8 cellular contexts compared by ENCODE assay signal in genomic region chr11:111937461-111937769, GRCh38. TPM values are rescaled to one million over a fixed set of nuclear protein-coding genes. Genes with fewer than 3 reads are reported as not detected.
DNase-seq lines count a peak whose midpoint lies in the region; ATAC-seq, FAIRE-seq and TF ChIP-seq lines count a peak whose summit lies in the region.

No MANE protein-coding gene starts in this region.

- ATAC-seq in A549 (peak; percentile 69 to 73; a peak in 5 of 6 replicates), HG03457 (IDR thresholded peaks at IDR 0.05; ENCODE audit: unreplicated experiment) (no peak)

- H3K9me3 ChIP-seq in A549 (no peaks in the 10 kb centered on the region), muscle layer of colon (ENCODE audit: low read length) (no peaks in the 10 kb centered on the region)

- peak overlapping the region; percentile 18 for H3K9ac ChIP-seq in muscle layer of colon (ENCODE audit: low read length)

- peak overlapping the region; percentile 97 for H3K4me2 ChIP-seq in A549

- H3K27ac ChIP-seq in A549 (peak overlapping the region; percentile 89 to 95), muscle layer of colon (ENCODE audit: low read depth, low read length) (peak overlapping the region; percentile 79)

- no peak for TF ChIP-seq RAD21 in A549 (conservative IDR thresholded peaks at IDR 0.05 in 1 of 2, IDR thresholded peaks at IDR 0.05 in 1 of 2)

- peak overlapping the region; percentile 74 to 96 (median 88) for H3K4me3 Mint-ChIP-seq in IgD-negative memory B cell

- WGBS in A549 (ENCODE audit: missing lambda C conversion rate): 15% methylated on average over 9 of the region's 9 CpGs

- TF ChIP-seq CTCF in A549 (IDR thresholded peaks at IDR 0.05) (no peak), choroid plexus epithelial cell (conservative IDR thresholded peaks at IDR 0.05; ENCODE audit: low read depth, low read length) (no peak)

- DNase-seq in A549 (ENCODE audit: low read depth in 1 of 2, low spot score in 1 of 2): no peak
- no peak for DNase-seq in choroid plexus epithelial cell (ENCODE audit: low read depth)
- no peak for DNase-seq in NCI-H1417 (lab: John Stamatoyannopoulos, UW)
- no peak for DNase-seq in D341Med (ENCODE audit: low spot score)
- DNase-seq in AG08395 (ENCODE audit: low spot score): no peak

- no peaks in the 10 kb centered on the region for H3K36me3 ChIP-seq in muscle layer of colon (ENCODE audit: insufficient read depth, low read length)

- CTCF ChIA-PET in A549 (lab: Yijun Ruan, JAX): interaction anchor here (1.1 to 2.0 kb wide), 4 partner anchors 24 to 60 kb away, joined by 4 to 12 read pairs (median 4); no protein-coding TSS in a partner anchor

- H3K36me3 Mint-ChIP-seq in IgD-negative memory B cell: peaks cover 3% of the 10 kb centered on the region

- no peak overlapping the region for H3K27ac Mint-ChIP-seq in IgD-negative memory B cell

- H3K4me3 ChIP-seq in A549 (peak overlapping the region; percentile 71), choroid plexus epithelial cell (ENCODE audit: low read depth, low read length) (peak overlapping the region; percentile 71), muscle layer of colon (ENCODE audit: low read depth in 1 of 2, low read length in 2 of 2) (peak overlapping the region; percentile 61 to 78)

- H3K4me1 Mint-ChIP-seq in IgD-negative memory B cell: peaks cover 14 to 26% (median 25%) of the 10 kb centered on the region in 3 donors

- H3K27me3 ChIP-seq in muscle layer of colon (ENCODE audit: control insufficient read depth in 1 of 2, insufficient read depth in 2 of 2, low read length in 2 of 2): no peaks in the 10 kb centered on the region

- no peaks in the 10 kb centered on the region for H3K9me3 Mint-ChIP-seq in IgD-negative memory B cell

- FAIRE-seq in A549 (lab: Jason Lieb, UNC): no peak

- POLR2A ChIA-PET in A549 (lab: Yijun Ruan, JAX): interaction anchor here (2.9 kb wide), 1 partner anchor 11 kb away, joined by 17 read pairs; no protein-coding TSS in a partner anchor

- peaks cover 8% of the 10 kb centered on the region for H3K27me3 Mint-ChIP-seq in IgD-negative memory B cell

- peak; percentile 49 for TF ChIP-seq POLR2A in A549 (IDR thresholded peaks at IDR 0.05; ENCODE audit: low read length)

- peaks cover 75% of the 10 kb centered on the region for H3K4me1 ChIP-seq in A549
- peaks cover 42% of the 10 kb centered on the region for H3K4me1 ChIP-seq in muscle layer of colon (ENCODE audit: insufficient read depth, low read length)

- no peak for TF ChIP-seq EP300 in A549 (IDR thresholded peaks at IDR 0.05)

TF ChIP-seq in A549, 52 proteins besides CTCF, POLR2A, EP300 and RAD21:
- TF ChIP-seq HOXB5 (CRISPR knock-in tag; IDR thresholded peaks at IDR 0.05) (no peak), MAZ (IDR thresholded peaks at IDR 0.05; ENCODE audit: borderline replicate concordance, low read depth, low read length) (no peak), PHF8 (IDR thresholded peaks at IDR 0.05; ENCODE audit: borderline replicate concordance, low read depth) (0 out of 2 replicates have a peak, but pooled peaks have one; percentile 0)

RNA-seq across cellular contexts. Expression of gene DIXDC1, which starts 0.3 kb away (rescaled TPM):
- polyA plus RNA-seq in A549 (2011; rRNA removed) (6.9 and 7.9 TPM in 2 replicates), A549 (2017; fragmentation: RNase III; extraction: RNeasy Plus Mini Kit Qiagen cat#74134 plus additional on column Dnase treatment) (5.5 to 7.4 TPM (median 7.1 TPM) in 3 replicates), IgD-negative memory B cell (0.34 TPM)
- 2.4 and 2.7 TPM in 2 replicates for polyA plus RNA-seq in A549 (2012; cell fraction: cytosol; rRNA removed)
- polyA plus RNA-seq in A549 (2012; cell fraction: nucleus; rRNA removed): 1.8 and 2.1 TPM in 2 replicates
- polyA minus RNA-seq in A549 (2011; rRNA and poly(A)+ RNA removed): 13.3 and 19.2 TPM in 2 replicates

RNA-seq across cellular contexts. Expression of gene C11orf52, which starts 18.7 kb away (rescaled TPM):
- 0.13 and 0.19 TPM in 2 replicates for polyA plus RNA-seq in A549 (2011; rRNA removed)
- polyA plus RNA-seq in A549 (2012; cell fraction: cytosol; rRNA removed): 0.05 and 0.22 TPM in 2 replicates
- polyA plus RNA-seq in A549 (2012; cell fraction: nucleus; rRNA removed): not detected in 2 replicates
- 0.08 TPM in 1 of 3 replicates, not detected in the others for polyA plus RNA-seq in A549 (2017; fragmentation: RNase III; extraction: RNeasy Plus Mini Kit Qiagen cat#74134 plus additional on column Dnase treatment)
- polyA minus RNA-seq in A549 (2011; rRNA and poly(A)+ RNA removed): 0.34 TPM in 1 of 2 replicates, not detected in the other
- not detected for polyA plus RNA-seq in IgD-negative memory B cell

RNA-seq across cellular contexts. Expression of gene HSPB2, which starts 24.9 kb away (rescaled TPM):
- polyA plus RNA-seq in A549 (2011; rRNA removed) (0.07 TPM in 1 of 2 replicates, not detected in the other), A549 (2017; fragmentation: RNase III; extraction: RNeasy Plus Mini Kit Qiagen cat#74134 plus additional on column Dnase treatment) (not detected in 3 replicates), IgD-negative memory B cell (not detected)
- 0.03 and 0.04 TPM in 2 replicates for polyA plus RNA-seq in A549 (2012; cell fraction: cytosol; rRNA removed)
- 0.30 and 0.40 TPM in 2 replicates for polyA plus RNA-seq in A549 (2012; cell fraction: nucleus; rRNA removed)
- not detected in 2 replicates for polyA minus RNA-seq in A549 (2011; rRNA and poly(A)+ RNA removed)

RNA-seq across cellular contexts. Expression of gene CRYAB, which starts 25.8 kb away (rescaled TPM):
- polyA plus RNA-seq in A549 (2011; rRNA removed) (1.1 and 3.1 TPM in 2 replicates), A549 (2017; fragmentation: RNase III; extraction: RNeasy Plus Mini Kit Qiagen cat#74134 plus additional on column Dnase treatment) (4.1 to 25.3 TPM (median 4.8 TPM) in 3 replicates), IgD-negative memory B cell (not detected)
- 1.5 and 2.8 TPM in 2 replicates for polyA plus RNA-seq in A549 (2012; cell fraction: cytosol; rRNA removed)
- 1.1 and 3.1 TPM in 2 replicates for polyA plus RNA-seq in A549 (2012; cell fraction: nucleus; rRNA removed)
- polyA minus RNA-seq in A549 (2011; rRNA and poly(A)+ RNA removed): 0.58 and 1.3 TPM in 2 replicates

RNA-seq across cellular contexts. Expression of gene CFAP68, which starts 58.1 kb away (rescaled TPM):
- polyA plus RNA-seq in A549 (2011; rRNA removed): 59.7 and 84.6 TPM in 2 replicates
- polyA plus RNA-seq in A549 (2012; cell fraction: cytosol; rRNA removed): 33.7 and 39.5 TPM in 2 replicates
- polyA plus RNA-seq in A549 (2012; cell fraction: nucleus; rRNA removed): 8.3 and 12.9 TPM in 2 replicates
- 36.3 to 40.3 TPM (median 36.5 TPM) in 3 replicates for polyA plus RNA-seq in A549 (2017; fragmentation: RNase III; extraction: RNeasy Plus Mini Kit Qiagen cat#74134 plus additional on column Dnase treatment)
- 11.5 and 12.8 TPM in 2 replicates for polyA minus RNA-seq in A549 (2011; rRNA and poly(A)+ RNA removed)
- polyA plus RNA-seq in IgD-negative memory B cell: 25.7 TPM
